ENCODE assay signal across 9 cellular contexts in the genomic region with DNA sequence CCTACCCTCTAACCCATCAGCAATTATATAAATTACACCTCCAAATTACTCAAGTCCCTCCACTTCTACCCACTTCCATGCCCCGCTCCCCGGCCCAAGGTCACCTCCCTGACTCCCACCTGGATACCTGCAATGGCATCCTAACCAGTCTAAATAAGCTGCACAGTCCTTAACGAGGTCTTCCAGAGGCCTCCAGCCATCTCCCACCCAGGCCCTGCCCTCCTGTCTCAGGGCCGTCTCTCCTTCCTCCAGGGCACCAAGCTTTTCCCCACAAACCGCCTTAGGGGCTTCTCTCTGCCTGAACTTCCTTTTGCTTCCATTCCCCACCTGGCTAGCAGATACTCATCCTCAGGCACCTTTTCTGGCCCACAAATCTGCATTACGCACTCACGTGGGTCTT. TPM values are rescaled to one million over a fixed set of nuclear protein-coding genes. Genes with fewer than 3 reads are reported as not detected.
"Had no signal": no experiment of that assay in that cellular context is flagged by ENCODE, and none has a peak within 500 bp of the region (broad histone marks: within the 10 kb centered on the region; RNA-seq: fewer than 3 reads in every experiment).

No MANE protein-coding gene starts in this region.

- H3K4me3 Mint-ChIP-seq: HFFc6, IgD-negative memory B cell had no signal

- H3K36me3 Mint-ChIP-seq: IgD-negative memory B cell had no signal

- H3K9me3 ChIP-seq: HAP-1 had no signal

- H3K27ac Mint-ChIP-seq: HFFc6, IgD-negative memory B cell had no signal

- DNase-seq: GM23248, GOT3, H7, HFFc6, KBM-7 had no signal

- ATAC-seq: HCT116, HepG2 had no signal

- H3K4me1 ChIP-seq: HAP-1 had no signal

- H3K36me3 ChIP-seq: HAP-1 had no signal

- H3K4me3 ChIP-seq: GM23248, HAP-1 had no signal

RNA-seq across cellular contexts. Expression of a gene that starts 4.8 kb away (rescaled TPM):
- total RNA-seq: GM23248, HFFc6 had no signal
- polyA plus RNA-seq: GM23248 had no signal
